15 cellular contexts compared by ENCODE assay signal in the genomic region with DNA sequence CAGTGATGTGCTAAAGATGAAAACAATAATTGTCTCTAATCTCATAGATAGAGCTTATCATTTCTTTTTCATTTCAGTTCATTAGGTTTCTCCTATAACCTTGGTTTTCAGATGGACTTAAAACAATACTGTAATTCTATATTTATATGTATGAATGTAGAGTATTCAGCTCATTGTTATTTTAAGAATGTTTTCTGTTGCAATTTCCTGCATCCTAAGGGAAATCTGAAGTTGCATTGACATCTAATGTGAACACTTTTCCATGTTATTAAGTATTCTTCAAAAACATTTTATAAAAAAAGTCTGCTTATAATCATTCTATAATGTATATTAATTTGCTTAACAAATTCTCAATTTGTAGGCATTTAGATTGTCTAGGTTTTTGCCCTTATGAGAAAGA.
A peak's percentile ranks its signal among the peaks of the same experiment; 100 is the strongest.
DNase-seq lines count a peak whose midpoint lies in the region; ATAC-seq and TF ChIP-seq lines count a peak whose summit lies in the region.
"Had no signal": no experiment of that assay in that cellular context is flagged by ENCODE, and none has a peak within 500 bp of the region (broad histone marks: within the 10 kb centered on the region; RNA-seq: fewer than 3 reads in every experiment).

No MANE protein-coding gene starts in this region.

- TF ChIP-seq CTCF in AG10803 (conservative IDR thresholded peaks at IDR 0.05; ENCODE audit: low read length): no peak
- no peak for TF ChIP-seq CTCF in foreskin fibroblast (IDR thresholded peaks at IDR 0.05; ENCODE audit: low read depth, low read length)

- DNase-seq in AG10803 (ENCODE audit: low read depth) (peak; percentile 60), LHCN-M2 (ENCODE audit: low read depth) (peak; percentile 23), dedifferentiated amniotic fluid mesenchymal stem cell (ENCODE audit: extremely low spot score) (peak; percentile 79), foreskin fibroblast (peak; percentile 9 to 60), NCI-H446 treated with DMSO at 0.1 percent for 48 hours (lab: John Stamatoyannopoulos, UW) (no peak), GM19240 (ENCODE audit: insufficient read length, low spot score) (no peak)
- DNase-seq in stimulated activated CD4-positive, alpha-beta T cell treated with anti-CD3 and anti-CD28 coated beads, Interleukin-4, amount 100 ng/mL, for 1 hour: no peak
- DNase-seq: COR-L47, Karpas-422, NCI-H1417 treated with DMSO at 0.1 percent for 48 hours, NCI-H2029 treated with DMSO at 0.1 percent for 48 hours, NCI-H524, SHP77 treated with DMSO at 0.1 percent for 48 hours had no signal

- H3K4me3 ChIP-seq in AG10803 (ENCODE audit: low read length) (no peak overlapping the region), foreskin fibroblast (ENCODE audit: low read depth in 1 of 2, low read length in 2 of 2) (no peak overlapping the region)

- no peak for ATAC-seq in GM18505 (IDR thresholded peaks at IDR 0.05; ENCODE audit: unreplicated experiment)
- ATAC-seq: HepG2 had no signal

- TF ChIP-seq POLR2A in GM18505 (IDR thresholded peaks at IDR 0.05; ENCODE audit: borderline replicate concordance, extremely low read depth, insufficient read depth, insufficient read length): no peak

Comparison
In these comparisons a context has a peak if more than half of its experiments do, and no peak if none do; other contexts are left out.
1. DNase-seq: peak in AG10803 (single experiment), LHCN-M2 (single experiment), dedifferentiated amniotic fluid mesenchymal stem cell (single experiment) and foreskin fibroblast (2 of 2); none in stimulated activated CD4-positive, alpha-beta T cell treated with anti-CD3 and anti-CD28 coated beads, Interleukin-4, amount 100 ng/mL, for 1 hour (single experiment), NCI-H446 treated with DMSO at 0.1 percent for 48 hours (single experiment) and GM19240 (single experiment).